ENCODE assay signal across 1 cellular context in the genomic region with DNA sequence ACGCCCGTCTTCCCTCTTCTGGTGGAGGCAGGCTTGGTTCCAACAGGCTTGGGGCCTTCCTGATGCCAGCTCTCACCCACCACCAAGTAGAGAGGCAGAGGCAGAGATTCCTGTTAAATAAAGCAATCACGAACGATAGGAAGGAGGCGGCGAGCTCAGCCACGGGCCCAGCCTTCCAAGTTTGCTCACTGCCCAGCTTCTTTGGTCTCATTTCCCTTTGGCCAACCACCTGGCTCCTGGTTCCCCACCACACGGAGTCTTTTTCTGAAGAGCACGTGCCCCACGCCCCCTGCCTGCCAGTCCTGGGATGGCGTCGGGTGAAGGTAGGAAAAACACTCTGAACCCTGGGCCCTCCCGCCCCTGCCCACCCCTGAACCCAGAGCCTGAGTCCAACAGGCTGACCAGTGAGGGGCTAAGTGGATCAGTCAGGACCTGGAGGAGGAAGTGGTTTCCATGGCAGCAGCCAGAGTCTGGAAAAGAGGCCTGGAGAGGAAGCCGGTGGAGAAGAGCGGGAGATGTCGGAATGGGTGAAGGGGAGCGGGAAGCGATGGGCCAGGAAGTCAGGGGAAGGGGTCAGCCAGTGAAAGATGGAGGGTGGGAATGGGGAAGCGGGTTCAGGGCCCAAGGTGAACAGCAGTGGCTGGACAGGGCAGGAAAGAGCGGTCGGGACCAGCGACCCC.
TF ChIP-seq lines count a peak whose summit lies in the region.

No MANE protein-coding gene starts in this region.

TF ChIP-seq in SK-N-SH treated with all-trans-retinoic acid at 6 μM for 48 hours, 23 proteins besides CTCF, POLR2A, EP300 and RAD21 (continued from another document):
- TF ChIP-seq PATZ1 (CRISPR knock-in tag; IDR thresholded peaks at IDR 0.05; ENCODE audit: borderline replicate concordance) (no peak), ZFP30 (CRISPR knock-in tag; IDR thresholded peaks at IDR 0.05) (no peak), ARNTL (CRISPR knock-in tag; IDR thresholded peaks at IDR 0.05; ENCODE audit: borderline replicate concordance, low read depth) (no peak), ZC3H10 (CRISPR knock-in tag; IDR thresholded peaks at IDR 0.05) (no peak), ZNF565 (CRISPR knock-in tag; conservative IDR thresholded peaks at IDR 0.05; ENCODE audit: low read depth) (no peak), TOX (CRISPR knock-in tag; IDR thresholded peaks at IDR 0.05; ENCODE audit: borderline replicate concordance) (no peak), ZNF70 (CRISPR knock-in tag; IDR thresholded peaks at IDR 0.05) (no peak), SNAI2 (CRISPR knock-in tag; IDR thresholded peaks at IDR 0.05) (no peak)
- TF ChIP-seq, protein P1, sequence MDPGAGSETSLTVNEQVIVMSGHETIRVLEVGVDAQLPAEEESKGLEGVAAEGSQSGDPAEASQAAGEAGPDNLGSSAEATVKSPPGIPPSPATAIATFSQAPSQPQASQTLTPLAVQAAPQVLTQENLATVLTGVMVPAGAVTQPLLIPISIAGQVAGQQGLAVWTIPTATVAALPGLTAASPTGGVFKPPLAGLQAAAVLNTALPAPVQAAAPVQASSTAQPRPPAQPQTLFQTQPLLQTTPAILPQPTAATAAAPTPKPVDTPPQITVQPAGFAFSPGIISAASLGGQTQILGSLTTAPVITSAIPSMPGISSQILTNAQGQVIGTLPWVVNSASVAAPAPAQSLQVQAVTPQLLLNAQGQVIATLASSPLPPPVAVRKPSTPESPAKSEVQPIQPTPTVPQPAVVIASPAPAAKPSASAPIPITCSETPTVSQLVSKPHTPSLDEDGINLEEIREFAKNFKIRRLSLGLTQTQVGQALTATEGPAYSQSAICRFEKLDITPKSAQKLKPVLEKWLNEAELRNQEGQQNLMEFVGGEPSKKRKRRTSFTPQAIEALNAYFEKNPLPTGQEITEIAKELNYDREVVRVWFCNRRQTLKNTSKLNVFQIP (CRISPR knock-in tag; IDR thresholded peaks at IDR 0.05; ENCODE audit: borderline replicate concordance, low read depth) = no peak
